Comparison of ENCODE assay signal across 9 cellular contexts in genomic region chr1:220306339-220306738, GRCh38.
"Had no signal": no experiment of that assay in that cellular context is flagged by ENCODE, and none has a peak within 500 bp of the region (broad histone marks: within the 10 kb centered on the region; RNA-seq: fewer than 3 reads in every experiment).

No MANE protein-coding gene starts in this region.

- H3K36me3 ChIP-seq: HAP-1 had no signal

- H3K4me3 ChIP-seq: GM23248, HAP-1 had no signal

- H2AFZ ChIP-seq: GM23248 had no signal

- H3K4me1 Mint-ChIP-seq: IgD-negative memory B cell had no signal

- DNase-seq: GM23248, GOT3, H7, KG1 had no signal

- H3K9ac ChIP-seq: GM23248 had no signal

- H3K4me1 ChIP-seq: HAP-1 had no signal

- H3K9me3 ChIP-seq: HAP-1 had no signal

- H3K4me3 Mint-ChIP-seq: IgD-negative memory B cell had no signal

- H3K27ac Mint-ChIP-seq: IgD-negative memory B cell had no signal

- FAIRE-seq: HepG2 had no signal

- H3K27ac ChIP-seq: GM23248, HL-60 had no signal

- ATAC-seq: HCT116, HepG2 had no signal
